1 cellular context compared by ENCODE assay signal in the genomic region with DNA sequence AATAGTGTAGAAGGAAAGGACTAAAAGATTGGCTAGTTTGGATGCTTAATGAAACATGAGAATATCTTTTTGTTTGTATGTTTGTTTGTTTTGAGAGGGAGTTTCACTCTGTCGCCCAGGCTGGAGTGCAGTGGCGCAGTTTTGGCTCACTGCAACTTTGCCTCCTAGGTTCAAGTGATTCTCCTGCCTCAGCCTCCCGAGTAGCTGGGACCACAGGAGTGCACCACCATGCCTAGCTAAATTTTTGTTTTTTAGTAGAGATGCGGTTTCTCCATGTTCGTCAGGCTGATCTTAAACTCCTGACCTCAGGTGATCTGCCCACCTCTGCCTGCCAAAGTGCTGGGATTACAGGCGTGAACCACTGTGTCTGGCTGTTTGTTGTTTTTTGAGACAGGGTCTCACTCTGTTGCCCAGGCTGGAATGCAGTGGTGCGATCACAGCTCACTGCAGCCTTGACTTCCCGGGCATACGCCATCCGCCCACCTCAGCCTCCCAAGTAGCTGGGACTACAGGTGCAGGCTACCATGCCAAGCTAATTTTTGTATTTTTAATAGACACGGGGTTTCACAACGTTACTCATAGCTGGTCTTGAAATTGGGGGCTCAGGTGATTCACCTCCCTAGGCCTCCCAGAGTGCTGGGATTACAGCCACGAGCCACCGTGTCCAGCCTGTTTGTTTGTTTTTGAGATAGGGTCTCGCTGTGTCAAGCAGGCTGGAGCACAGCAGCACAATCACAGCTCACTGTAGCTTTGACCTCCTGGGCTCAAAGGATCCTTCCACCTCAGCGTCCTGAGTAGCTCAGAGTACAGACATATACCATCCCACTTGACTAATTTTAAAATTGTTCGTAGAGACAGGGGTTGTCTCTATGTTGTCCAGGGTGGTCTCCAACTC.
TF ChIP-seq lines count a peak whose summit lies in the region.

No MANE protein-coding gene starts in this region.

TF ChIP-seq in HepG2, 621 proteins besides CTCF, POLR2A, EP300 and RAD21 (continued from another document):
- TF ChIP-seq, protein P1, sequence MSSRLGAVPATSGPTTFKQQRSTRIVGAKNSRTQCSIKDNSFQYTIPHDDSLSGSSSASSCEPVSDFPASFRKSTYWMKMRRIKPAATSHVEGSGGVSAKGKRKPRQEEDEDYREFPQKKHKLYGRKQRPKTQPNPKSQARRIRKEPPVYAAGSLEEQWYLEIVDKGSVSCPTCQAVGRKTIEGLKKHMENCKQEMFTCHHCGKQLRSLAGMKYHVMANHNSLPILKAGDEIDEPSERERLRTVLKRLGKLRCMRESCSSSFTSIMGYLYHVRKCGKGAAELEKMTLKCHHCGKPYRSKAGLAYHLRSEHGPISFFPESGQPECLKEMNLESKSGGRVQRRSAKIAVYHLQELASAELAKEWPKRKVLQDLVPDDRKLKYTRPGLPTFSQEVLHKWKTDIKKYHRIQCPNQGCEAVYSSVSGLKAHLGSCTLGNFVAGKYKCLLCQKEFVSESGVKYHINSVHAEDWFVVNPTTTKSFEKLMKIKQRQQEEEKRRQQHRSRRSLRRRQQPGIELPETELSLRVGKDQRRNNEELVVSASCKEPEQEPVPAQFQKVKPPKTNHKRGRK (CRISPR knock-in tag; IDR thresholded peaks at IDR 0.05) = no peak
